ENCODE assay signal across 25 cellular contexts in genomic region chr1:7253118-7253480, GRCh38.
DNase-seq lines count a peak whose midpoint lies in the region; FAIRE-seq and TF ChIP-seq lines count a peak whose summit lies in the region.
"Had no signal": no experiment of that assay in that cellular context is flagged by ENCODE, and none has a peak within 500 bp of the region (broad histone marks: within the 10 kb centered on the region; RNA-seq: fewer than 3 reads in every experiment).

No MANE protein-coding gene starts in this region.

- H3K4me1 ChIP-seq in neuronal stem cell (ENCODE audit: control insufficient read depth in 2 of 2, insufficient read depth in 1 of 2, low read depth in 1 of 2, low read length in 2 of 2) (peaks cover 3 to 22% of the 10 kb centered on the region in 2 donors), ovary (ENCODE audit: insufficient read depth) (no peaks in the 10 kb centered on the region)
- H3K4me1 ChIP-seq: heart right ventricle, left lung, thyroid gland had no signal

- H3K9me3 ChIP-seq in neuronal stem cell (replicated peaks in 1 of 2; ENCODE audit: control insufficient read depth in 2 of 2, insufficient read depth in 1 of 2, low read depth in 1 of 2, low read length in 2 of 2) = no peaks in the 10 kb centered on the region
- H3K9me3 ChIP-seq in ovary = no peaks in the 10 kb centered on the region
- H3K9me3 ChIP-seq: heart right ventricle, left lung, thyroid gland had no signal

- H4K91ac ChIP-seq in neuronal stem cell (ENCODE audit: low read depth, low read length, poor library complexity) = no peak overlapping the region

- no peak for TF ChIP-seq EP300 in ovary (IDR thresholded peaks at IDR 0.05)

- H3K4me2 ChIP-seq in neuronal stem cell (ENCODE audit: insufficient read depth, low read length, poor library complexity, severe bottlenecking) = no peak overlapping the region
- H3K4me2 ChIP-seq: KMS-11 had no signal

- no peak overlapping the region for H2AFZ ChIP-seq in neuronal stem cell (ENCODE audit: low read length)

- no peak overlapping the region for H2BK5ac ChIP-seq in neuronal stem cell (ENCODE audit: low read length)

- no peak overlapping the region for H3K23ac ChIP-seq in neuronal stem cell (ENCODE audit: low read depth, low read length, poor library complexity)

- H3K9ac ChIP-seq in neuronal stem cell (ENCODE audit: low read depth, low read length, poor library complexity) = no peak overlapping the region
- H3K9ac ChIP-seq: KMS-11 had no signal

- DNase-seq in ELR (ENCODE audit: low read depth) (peak; percentile 87), RCC 7860 (ENCODE audit: low spot score) (peak; percentile 46), fibroblast of villous mesenchyme (ENCODE audit: low read depth) (peak; percentile 6), neuronal stem cell (ENCODE audit: low spot score) (no peak), T-helper 9 cell (no peak), ovary (no peak), germinal center (ENCODE audit: low spot score) (no peak), ecto neural progenitor cell (ENCODE audit: low spot score) (no peak)
- DNase-seq: activated CD4-positive, alpha-beta T cell treated with anti-CD3 and anti-CD28 coated beads for 48 hours; activated naive CD4-positive, alpha-beta T cell treated with Interleukin-2 at 50 U/mL for 16 hours; activated T-cell treated with anti-CD3 and anti-CD28 coated beads, Interleukin-2, amount 50 U/mL, for 48 hours; amygdala; caudate nucleus; heart right ventricle; left lung; MV-4-11; naive thymus-derived CD8-positive, alpha-beta T cell; NCI-H2171; NCI-H524; RPMI8226; stimulated activated naive CD8-positive, alpha-beta T cell treated with anti-CD3 and anti-CD28 coated beads, Interleukin-15, amount 100 ng/mL, for 72 hours; thyroid gland had no signal

- H3K36me3 ChIP-seq in neuronal stem cell (replicated peaks in 1 of 2; ENCODE audit: control insufficient read depth in 2 of 2, insufficient read depth in 2 of 2, low read length in 2 of 2) (no peaks in the 10 kb centered on the region), ovary (no peaks in the 10 kb centered on the region)
- H3K36me3 ChIP-seq: heart right ventricle, left lung, thyroid gland had no signal

- H3K18ac ChIP-seq in neuronal stem cell (ENCODE audit: low read length) = no peak overlapping the region

- peaks cover 2% of the 10 kb centered on the region for H3K79me1 ChIP-seq in neuronal stem cell (ENCODE audit: low read depth, low read length)

- intact Hi-C loops in ovary (cut with DNase I) = no loop called here

- H3K4me3 ChIP-seq in fibroblast of villous mesenchyme (ENCODE audit: low read depth, low read length) (no peak overlapping the region), neuronal stem cell (ENCODE audit: low read length in 2 of 2) (no peak overlapping the region), ovary (no peak overlapping the region)
- H3K4me3 ChIP-seq: heart right ventricle, left lung, thyroid gland had no signal

- WGBS in neuronal stem cell (ENCODE audit: extremely low coverage in 2 of 2, insufficient read length in 2 of 2, insufficient replicate concordance in 1 of 2), 2 donors = no CpG with 5 or more reads among the region's 4 CpGs
- 72 to 80% (median 76%) methylated on average over 4 of the region's 4 CpGs for WGBS in ovary, 3 donors

- H3K4ac ChIP-seq in neuronal stem cell (ENCODE audit: low read length) = no peak overlapping the region

- H3K27ac ChIP-seq in neuronal stem cell (replicated peaks; ENCODE audit: low read length) (no peak overlapping the region), ovary (no peak overlapping the region)
- H3K27ac ChIP-seq: heart right ventricle, KMS-11, left lung, thyroid gland, VCaP had no signal

- FAIRE-seq in RCC 7860 (lab: Jason Lieb, UNC) = no peak
- FAIRE-seq: endometrium had no signal

- TF ChIP-seq CTCF in fibroblast of villous mesenchyme (IDR thresholded peaks at IDR 0.05; ENCODE audit: insufficient read depth, low read depth, low read length) (no peak), ovary (IDR thresholded peaks at IDR 0.05) (no peak)

- peak overlapping the region; percentile 71 for H2AK5ac ChIP-seq in neuronal stem cell (ENCODE audit: low read depth, low read length)

- no peak overlapping the region for H2BK120ac ChIP-seq in neuronal stem cell (ENCODE audit: low read depth, low read length)

- H4K8ac ChIP-seq in neuronal stem cell (ENCODE audit: low read depth, low read length) = no peak overlapping the region

- H2BK12ac ChIP-seq in neuronal stem cell (ENCODE audit: low read length) = no peak overlapping the region

- no peak for TF ChIP-seq POLR2A in ovary (IDR thresholded peaks at IDR 0.05)

- no peak overlapping the region for H3K14ac ChIP-seq in neuronal stem cell (ENCODE audit: low read length)

- H3K27me3 ChIP-seq in neuronal stem cell (ENCODE audit: control insufficient read depth in 3 of 3, insufficient read depth in 3 of 3, low read depth in 1 of 3, low read length in 3 of 3) = peaks cover 0 to 52% (median 2%) of the 10 kb centered on the region in 3 experiments
- H3K27me3 ChIP-seq in ovary = no peaks in the 10 kb centered on the region
- H3K27me3 ChIP-seq: thyroid gland had no signal

- H2BK15ac ChIP-seq in neuronal stem cell (ENCODE audit: low read length) = peak overlapping the region; percentile 37

Comparison
In these comparisons a context has a peak if more than half of its experiments do, and no peak if none do; other contexts are left out.
1. DNase-seq: peak in ELR (single experiment), RCC 7860 (single experiment) and fibroblast of villous mesenchyme (single experiment); none in neuronal stem cell (single experiment), T-helper 9 cell (single experiment), ovary (0 of 5), germinal center (single experiment) and ecto neural progenitor cell (single experiment).